1 cellular context compared by ENCODE assay signal in genomic region chr3:68832680-68833079, GRCh38.
TF ChIP-seq lines count a peak whose summit lies in the region.

No MANE protein-coding gene starts in this region.

TF ChIP-seq in H1, 55 proteins besides CTCF, POLR2A, EP300 and RAD21:
- TF ChIP-seq KDM4A (IDR thresholded peaks at IDR 0.05; ENCODE audit: low read depth, low read length, severe bottlenecking) (no peak), SP1 (IDR thresholded peaks at IDR 0.05; ENCODE audit: low read depth, low read length) (no peak), TAF7 (optimal IDR thresholded peaks at IDR 0.05; ENCODE audit: borderline replicate concordance, low read depth, low read length) (no peak)
